ENCODE assay signal across 1 cellular context in genomic region chr11:47566166-47566546, GRCh38.
TF ChIP-seq lines count a peak whose summit lies in the region.

No MANE protein-coding gene starts in this region.

TF ChIP-seq in IMR-90, 13 proteins besides CTCF, POLR2A, EP300 and RAD21 (continued from another document):
- TF ChIP-seq ELK1 (IDR thresholded peaks at IDR 0.05; ENCODE audit: borderline replicate concordance, low read depth, low read length) (no peak), FOS (IDR thresholded peaks at IDR 0.05; ENCODE audit: low read depth, low read length) (no peak), RFX5 (IDR thresholded peaks at IDR 0.05; ENCODE audit: low read depth, low read length) (no peak), NFE2L2 (IDR thresholded peaks at IDR 0.05; ENCODE audit: low read depth, low read length) (no peak), USF2 (IDR thresholded peaks at IDR 0.05; ENCODE audit: low read depth, low read length) (no peak), RCOR1 (IDR thresholded peaks at IDR 0.05; ENCODE audit: insufficient replicate concordance, low read length) (no peak), MAZ (IDR thresholded peaks at IDR 0.05; ENCODE audit: borderline replicate concordance, low read depth, low read length) (no peak), CHD1 (IDR thresholded peaks at IDR 0.05; ENCODE audit: low read depth, low read length) (no peak), SMC3 (IDR thresholded peaks at IDR 0.05; ENCODE audit: low read depth, low read length) (no peak), MAFK (IDR thresholded peaks at IDR 0.05; ENCODE audit: low read depth, low read length) (no peak), BHLHE40 (IDR thresholded peaks at IDR 0.05; ENCODE audit: low read depth, low read length) (no peak)
